In the genomic region with DNA sequence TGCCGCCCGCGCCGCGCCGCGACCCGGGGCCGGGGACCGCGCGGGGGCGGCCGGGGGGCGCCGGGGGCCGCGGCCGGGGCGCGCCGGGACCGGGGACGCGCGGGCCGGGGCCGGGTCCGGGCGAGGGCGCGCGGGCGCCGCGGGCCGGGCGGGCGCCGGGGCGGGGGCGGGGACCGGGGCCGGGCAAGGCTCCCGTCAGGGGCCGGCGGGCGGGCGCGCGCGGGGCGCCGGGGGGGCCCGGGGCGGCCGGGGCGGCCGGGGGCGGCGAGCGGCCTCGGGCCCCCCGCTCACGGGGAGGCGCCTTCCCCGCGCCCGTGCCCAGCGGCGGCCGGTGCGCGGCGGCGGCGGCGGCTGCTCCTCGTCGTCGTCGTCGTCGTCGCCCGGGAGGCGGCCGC, we compare ENCODE assay signal across 8 cellular contexts. TPM values are rescaled to one million over a fixed set of nuclear protein-coding genes. Genes with fewer than 3 reads are reported as not detected.
DNase-seq lines count a peak whose midpoint lies in the region; ATAC-seq and TF ChIP-seq lines count a peak whose summit lies in the region.

No MANE protein-coding gene starts in this region.

- H3K36me3 Mint-ChIP-seq in naive thymus-derived CD4-positive, alpha-beta T cell: peaks cover 0 to 4% (median 4%) of the 10 kb centered on the region in 5 donors
- no peaks in the 10 kb centered on the region for H3K36me3 Mint-ChIP-seq in naive thymus-derived CD8-positive, alpha-beta T cell

- peaks cover 0 to 53% (median 0%) of the 10 kb centered on the region in 5 donors for H3K27me3 Mint-ChIP-seq in naive thymus-derived CD4-positive, alpha-beta T cell
- H3K27me3 Mint-ChIP-seq in naive thymus-derived CD8-positive, alpha-beta T cell: peaks cover 0 to 2% (median 0%) of the 10 kb centered on the region in 5 donors

- intact Hi-C loops in naive thymus-derived CD4-positive, alpha-beta T cell (cut with micrococcal nuclease): loop anchor here (2.0 to 10.0 kb wide), 6 partner anchors 99 to 459 kb away; a partner anchor contains a TSS

- H3K27ac Mint-ChIP-seq in naive thymus-derived CD4-positive, alpha-beta T cell: peak overlapping the region in 1 of 9 donors; percentile 71
- H3K27ac Mint-ChIP-seq in naive thymus-derived CD8-positive, alpha-beta T cell: peak overlapping the region in 2 of 10 donors; percentile 15 to 79

- no peaks in the 10 kb centered on the region for H3K9me3 Mint-ChIP-seq in naive thymus-derived CD4-positive, alpha-beta T cell
- H3K9me3 Mint-ChIP-seq in naive thymus-derived CD8-positive, alpha-beta T cell: no peaks in the 10 kb centered on the region

- H3K4me3 ChIP-seq in AG04449 (ENCODE audit: low read depth, low read length) (peak overlapping the region; percentile 59), cardiac fibroblast (replicated peaks in 1 of 2; ENCODE audit: low read depth in 2 of 2, low read length in 2 of 2) (peak overlapping the region; percentile 46 to 53)
- no peak overlapping the region for H3K4me3 ChIP-seq in naive thymus-derived CD4-positive, alpha-beta T cell (ENCODE audit: low read length)

- peaks cover 30 to 65% (median 46%) of the 10 kb centered on the region in 7 donors for H3K4me1 Mint-ChIP-seq in naive thymus-derived CD4-positive, alpha-beta T cell
- H3K4me1 Mint-ChIP-seq in naive thymus-derived CD8-positive, alpha-beta T cell: peaks cover 40 to 73% (median 63%) of the 10 kb centered on the region in 4 donors

- peak overlapping the region in 9 of 10 donors; percentile 69 to 95 (median 85) for H3K4me3 Mint-ChIP-seq in naive thymus-derived CD4-positive, alpha-beta T cell
- peak overlapping the region in 4 of 10 donors; percentile 74 to 87 (median 78) for H3K4me3 Mint-ChIP-seq in naive thymus-derived CD8-positive, alpha-beta T cell

- ATAC-seq in HG02588 (IDR thresholded peaks at IDR 0.05; ENCODE audit: unreplicated experiment) (peak; percentile 7), GM19351 (IDR thresholded peaks at IDR 0.05; ENCODE audit: unreplicated experiment) (no peak), GM21423 (IDR thresholded peaks at IDR 0.05; ENCODE audit: unreplicated experiment) (no peak)
- no peak for ATAC-seq in naive thymus-derived CD4-positive, alpha-beta T cell
- ATAC-seq in naive thymus-derived CD8-positive, alpha-beta T cell: no peak

- no peaks in the 10 kb centered on the region for H3K27me3 ChIP-seq in naive thymus-derived CD4-positive, alpha-beta T cell (ENCODE audit: control insufficient read depth in 2 of 2, insufficient read depth in 2 of 2, low read length in 2 of 2)

- POLR2A ChIA-PET in AG04449 (lab: Yijun Ruan, JAX): no interaction called here
- POLR2A ChIA-PET in naive thymus-derived CD4-positive, alpha-beta T cell (lab: Charles Lee): no interaction called here
- POLR2A ChIA-PET in naive thymus-derived CD8-positive, alpha-beta T cell (lab: Charles Lee): interaction anchor here (1.4 to 2.7 kb wide), 2 partner anchors 28 to 104 kb away, joined by 4 to 10 read pairs; no protein-coding TSS in a partner anchor

- DNase-seq in AG04449 (ENCODE audit: low read depth, low spot score) (no peak), cardiac fibroblast (ENCODE audit: low read depth in 2 of 2) (no peak), NCI-H146 treated with DMSO at 0.1 percent for 48 hours (lab: John Stamatoyannopoulos, UW; ENCODE audit: unreplicated experiment) (no peak)
- DNase-seq in naive thymus-derived CD4-positive, alpha-beta T cell: no peak
- DNase-seq in naive thymus-derived CD8-positive, alpha-beta T cell: no peak

- H3K36me3 ChIP-seq in naive thymus-derived CD4-positive, alpha-beta T cell (ENCODE audit: control insufficient read depth in 2 of 3, insufficient read depth in 3 of 3, low read length in 3 of 3): no peaks in the 10 kb centered on the region

- H3K27ac ChIP-seq in naive thymus-derived CD4-positive, alpha-beta T cell (ENCODE audit: low read depth, low read length): peak overlapping the region; percentile 66

- CTCF ChIA-PET in AG04449 (lab: Yijun Ruan, JAX): interaction anchor here (1.2 kb wide), 1 partner anchor 144 kb away, joined by 3 read pairs; no protein-coding TSS in a partner anchor
- CTCF ChIA-PET in naive thymus-derived CD4-positive, alpha-beta T cell (lab: Charles Lee): no interaction called here

- peaks cover 27 to 36% of the 10 kb centered on the region in 2 donors for H3K4me1 ChIP-seq in naive thymus-derived CD4-positive, alpha-beta T cell (ENCODE audit: control insufficient read depth in 2 of 2, insufficient read depth in 2 of 2, low read length in 2 of 2)

- H3K9me3 ChIP-seq in naive thymus-derived CD4-positive, alpha-beta T cell (ENCODE audit: control insufficient read depth in 2 of 3, low read length in 3 of 3): no peaks in the 10 kb centered on the region

- no peak for TF ChIP-seq CTCF in AG04449 (IDR thresholded peaks at IDR 0.05; ENCODE audit: insufficient read depth, low read length, missing control alignments)
- TF ChIP-seq CTCF in cardiac fibroblast (IDR thresholded peaks at IDR 0.05; ENCODE audit: low read depth, low read length): no peak

RNA-seq across cellular contexts. Expression of a gene that starts 0.6 kb away (rescaled TPM):
- 10 to 100 TPM in 4 of 5 experiments, 1 to 10 TPM in 1; 8.3 to 34.2 (median 23.5) TPM for total RNA-seq in naive thymus-derived CD4-positive, alpha-beta T cell
- under 1 TPM; 0.64 to 0.84 TPM for polyA plus RNA-seq in naive thymus-derived CD4-positive, alpha-beta T cell
- total RNA-seq in naive thymus-derived CD8-positive, alpha-beta T cell: 10 to 100 TPM; 29.5 to 33.8 TPM
- polyA plus RNA-seq in naive thymus-derived CD8-positive, alpha-beta T cell: under 1 TPM; 0.37 to 0.85 (median 0.43) TPM
